21 cellular contexts compared by ENCODE assay signal in the genomic region with DNA sequence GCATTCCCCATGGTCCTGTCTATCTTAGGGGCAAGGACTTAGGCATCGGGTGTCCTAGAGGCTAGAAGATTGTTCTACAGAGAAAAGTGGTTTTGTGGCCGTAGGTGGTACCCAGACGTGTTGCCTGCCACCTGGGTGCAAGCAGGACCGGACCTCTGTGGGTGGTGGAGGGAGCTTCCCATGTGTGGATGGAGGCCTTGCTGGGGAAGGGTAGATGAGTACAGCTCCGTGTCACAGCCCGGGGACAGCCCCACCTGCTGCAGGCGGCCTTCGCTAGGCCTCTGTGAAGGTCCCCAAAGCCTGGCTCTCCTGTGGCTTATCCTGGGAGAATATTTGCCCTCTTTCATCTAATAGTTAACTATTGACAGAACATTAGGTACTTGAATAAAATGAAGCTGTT. TPM values are rescaled to one million over a fixed set of nuclear protein-coding genes. Genes with fewer than 3 reads are reported as not detected.
A peak's percentile ranks its signal among the peaks of the same experiment; 100 is the strongest.
DNase-seq lines count a peak whose midpoint lies in the region; ATAC-seq, FAIRE-seq and TF ChIP-seq lines count a peak whose summit lies in the region.
"Had no signal": no experiment of that assay in that cellular context is flagged by ENCODE, and none has a peak within 500 bp of the region (broad histone marks: within the 10 kb centered on the region; RNA-seq: fewer than 3 reads in every experiment).

No MANE protein-coding gene starts in this region.

- BruUV-seq in HepG2 (replicated peaks; lab: Mats Ljungman, UMichigan) = no TSS peak

- no peak overlapping the region for H2BK20ac ChIP-seq in H9 (ENCODE audit: low read depth, low read length, poor library complexity, severe bottlenecking)

- no peak overlapping the region for H3K23ac ChIP-seq in H9 (ENCODE audit: insufficient read length, low read depth, low read length)

- peaks cover 10% of the 10 kb centered on the region for H3F3A ChIP-seq in smooth muscle cell (ENCODE audit: low read depth)

- no peak for TF ChIP-seq RAD21 in HepG2 (CRISPR knock-in tag; IDR thresholded peaks at IDR 0.05)

- H3K56ac ChIP-seq in H9 (ENCODE audit: insufficient read length, low read depth, low read length) = no peak overlapping the region

- TF ChIP-seq EP300 in HepG2 (IDR thresholded peaks at IDR 0.05; ENCODE audit: low read depth in 2 of 2, low read length in 2 of 2) (no peak), HepG2 (CRISPR knock-in tag; IDR thresholded peaks at IDR 0.05; ENCODE audit: borderline replicate concordance) (no peak)

- POLR2A ChIA-PET in HepG2 (lab: Yijun Ruan, JAX) = interaction anchor here (1.0 kb wide), 1 partner anchor 12 kb away, joined by 4 read pairs; no protein-coding TSS in a partner anchor

- FAIRE-seq in HepG2 (lab: Jason Lieb, UNC) = peak; percentile 18
- FAIRE-seq: K562 had no signal

- H3K9me3 ChIP-seq in H9 (ENCODE audit: control insufficient read depth, low read depth, low read length) (no peaks in the 10 kb centered on the region), RWPE2 (ENCODE audit: severe bottlenecking) (no peaks in the 10 kb centered on the region), HepG2 (ENCODE audit: low read length) (no peaks in the 10 kb centered on the region), smooth muscle cell (replicated peaks; ENCODE audit: low read depth) (no peaks in the 10 kb centered on the region), psoas muscle (peaks cover 5% of the 10 kb centered on the region)
- H3K9me3 ChIP-seq: Peyer's patch had no signal

- H3K4me1 ChIP-seq in H9 (ENCODE audit: insufficient read depth, low read length) = peaks cover 2% of the 10 kb centered on the region; the same call in 1 of the 2 replicates
- H3K4me1 ChIP-seq in RWPE2 (ENCODE audit: insufficient read depth, poor library complexity, severe bottlenecking) = peaks cover 19% of the 10 kb centered on the region
- peaks cover 55% of the 10 kb centered on the region for H3K4me1 ChIP-seq in HepG2 (ENCODE audit: insufficient read depth, low read length)
- H3K4me1 ChIP-seq in smooth muscle cell (ENCODE audit: low read depth) = peaks cover 10% of the 10 kb centered on the region
- H3K4me1 ChIP-seq in psoas muscle = peaks cover 39% of the 10 kb centered on the region

- H3K9ac ChIP-seq in H9 (ENCODE audit: extremely low read depth, insufficient read length, low read length) (no peak overlapping the region), HepG2 (ENCODE audit: insufficient read depth, low read depth, low read length) (peak overlapping the region; percentile 33; the same call in 1 of the 2 replicates), smooth muscle cell (ENCODE audit: low read depth) (no peak overlapping the region)

- H3K27me3 ChIP-seq in H9 (ENCODE audit: insufficient read depth, low read length) = no peaks in the 10 kb centered on the region
- H3K27me3 ChIP-seq in RWPE2 (ENCODE audit: insufficient read depth, poor library complexity, severe bottlenecking) = no peaks in the 10 kb centered on the region
- H3K27me3 ChIP-seq in HepG2 (ENCODE audit: control insufficient read depth in 1 of 2, insufficient read depth in 2 of 2, low read length in 2 of 2) = no peaks in the 10 kb centered on the region
- H3K27me3 ChIP-seq in smooth muscle cell (ENCODE audit: low read depth) = no peaks in the 10 kb centered on the region
- H3K27me3 ChIP-seq in psoas muscle (ENCODE audit: insufficient read depth in 3 of 3, low read length in 2 of 3) = no peaks in the 10 kb centered on the region
- H3K27me3 ChIP-seq: Peyer's patch had no signal

- TF ChIP-seq CTCF in H9 (conservative IDR thresholded peaks at IDR 0.05) (no peak), RWPE2 (IDR thresholded peaks at IDR 0.05; ENCODE audit: poor library complexity, severe bottlenecking) (no peak), HepG2 (CRISPR knock-in tag; IDR thresholded peaks at IDR 0.05) (peak; percentile 31), smooth muscle cell (IDR thresholded peaks at IDR 0.05; ENCODE audit: borderline replicate concordance, insufficient read depth, poor library complexity, severe bottlenecking) (no peak), psoas muscle (IDR thresholded peaks at IDR 0.05) (no peak)

- no peak overlapping the region for H2BK5ac ChIP-seq in H9 (ENCODE audit: insufficient read length, low read length)

- no peak overlapping the region for H3T11ph ChIP-seq in H9 (ENCODE audit: low read length)

- H4K5ac ChIP-seq in H9 (ENCODE audit: insufficient read length, low read depth, low read length) = no peak overlapping the region

- no peak overlapping the region for H2BK15ac ChIP-seq in H9 (ENCODE audit: low read depth, low read length)

- H4K91ac ChIP-seq in H9 (ENCODE audit: insufficient read length, low read depth, low read length) = no peak overlapping the region

- H3K79me1 ChIP-seq in H9 (ENCODE audit: insufficient read depth, low read depth, low read length, poor library complexity, severe bottlenecking) = no peaks in the 10 kb centered on the region

- H3K79me2 ChIP-seq in H9 (ENCODE audit: insufficient read depth, low read length) (no peaks in the 10 kb centered on the region), HepG2 (ENCODE audit: insufficient read depth, low read length) (peaks cover 35% of the 10 kb centered on the region), smooth muscle cell (ENCODE audit: low read depth) (peaks cover 73% of the 10 kb centered on the region)

- H3K27me3 Mint-ChIP-seq in H9 (ENCODE audit: low read depth) = no peaks in the 10 kb centered on the region
- H3K27me3 Mint-ChIP-seq in activated naive CD4-positive, alpha-beta T cell treated with anti-CD3 and anti-CD28 coated beads for 36 hours (ENCODE audit: low read depth) = peaks cover 3% of the 10 kb centered on the region

- CTCF ChIA-PET in HepG2 (lab: Yijun Ruan, JAX; ENCODE audit: low intra/inter-chr PET ratio, low total read pairs) = no interaction called here
- CTCF ChIA-PET in activated naive CD4-positive, alpha-beta T cell treated with anti-CD3 and anti-CD28 coated beads for 36 hours (lab: Charles Lee) = no interaction called here

- H4K20me1 ChIP-seq in H9 (ENCODE audit: control insufficient read depth, insufficient read depth, insufficient read length) (no peaks in the 10 kb centered on the region), HepG2 (ENCODE audit: insufficient read depth, low read length) (no peaks in the 10 kb centered on the region), smooth muscle cell (ENCODE audit: low read depth) (peaks cover 89% of the 10 kb centered on the region)

- H3K4me1 Mint-ChIP-seq in H9 = peaks cover 21 to 25% of the 10 kb centered on the region in 2 experiments
- H3K4me1 Mint-ChIP-seq in activated naive CD4-positive, alpha-beta T cell treated with anti-CD3 and anti-CD28 coated beads for 36 hours (ENCODE audit: low read depth) = no peaks in the 10 kb centered on the region

- intact Hi-C loops in HepG2 (cut with micrococcal nuclease; ENCODE audit: unreplicated experiment) = no loop called here
- intact Hi-C loops in activated naive CD4-positive, alpha-beta T cell treated with anti-CD3 and anti-CD28 coated beads for 36 hours (cut with micrococcal nuclease) = no loop called here
- intact Hi-C loops in psoas muscle (cut with DNase I) = no loop called here

- H3K14ac ChIP-seq in H9 (ENCODE audit: insufficient read depth, low read length) = no peak overlapping the region

- no peak overlapping the region for H2BK120ac ChIP-seq in H9 (ENCODE audit: low read depth, low read length, poor library complexity, severe bottlenecking)

- WGBS in H9 (ENCODE audit: extremely low coverage, insufficient read length, low lambda C conversion rate) = no CpG with 5 or more reads among the region's 8 CpGs
- WGBS in HepG2 (ENCODE audit: low lambda C conversion rate) = 53% methylated on average over 7 of the region's 8 CpGs
- 96% methylated on average over 8 of the region's 8 CpGs for WGBS in smooth muscle cell (ENCODE audit: low lambda C conversion rate)
- 86 to 92% (median 87%) methylated on average over 8 of the region's 8 CpGs for WGBS in psoas muscle, 3 donors

- DNase-seq in H9 (no peak), RWPE2 (ENCODE audit: low spot score) (no peak), HepG2 (ENCODE audit: low spot score) (no peak), smooth muscle cell (lab: John Stamatoyannopoulos, UW; ENCODE audit: unreplicated experiment) (no peak), psoas muscle (no peak), cerebellar cortex (ENCODE audit: low spot score) (no peak)
- no peak for DNase-seq in activated naive CD4-positive, alpha-beta T cell treated with anti-CD3 and anti-CD28 coated beads for 36 hours
- DNase-seq: ACHN; COR-L47; DMS 273 treated with DMSO at 0.1 percent for 48 hours; DND-41; HCEC 1CT; NCI-H1105 treated with DMSO at 0.1 percent for 48 hours; NCI-H1694; NCI-H2081 treated with DMSO at 0.1 percent for 48 hours; NK-92 treated with Interleukin-12 subunit alpha and Interleukin-12 subunit beta, amount 100 ng/mL, for 24 hours; Peyer's patch; Right ventricle myocardium superior had no signal

- H3K23me2 ChIP-seq in H9 (ENCODE audit: insufficient read length, low read depth, low read length, poor library complexity, severe bottlenecking) = no peaks in the 10 kb centered on the region

- no peak overlapping the region for H3K4me2 ChIP-seq in H9 (ENCODE audit: insufficient read depth, insufficient read length, low read length)
- peak overlapping the region; percentile 16 for H3K4me2 ChIP-seq in HepG2 (ENCODE audit: low read depth, low read length)
- no peak overlapping the region for H3K4me2 ChIP-seq in smooth muscle cell

- in situ Hi-C loops in HepG2 (cut with HindIII; ENCODE audit: extremely low pct_ligation_motif_present, low pct_unique_long_range_greater_than_20kb) = no loop called here

- TF ChIP-seq POLR2A in HepG2 (IDR thresholded peaks at IDR 0.05; ENCODE audit: insufficient read depth in 1 of 2, low read depth in 2 of 2, low read length in 2 of 2) = no peak

- H4K8ac ChIP-seq in H9 (replicated peaks; ENCODE audit: insufficient read length, low read depth, low read length) = no peak overlapping the region

- no peak overlapping the region for H2AFZ ChIP-seq in H9 (ENCODE audit: low read length)
- no peak overlapping the region for H2AFZ ChIP-seq in HepG2 (ENCODE audit: low read length)
- H2AFZ ChIP-seq in smooth muscle cell (ENCODE audit: low read depth) = no peak overlapping the region

- no peak overlapping the region for H2AK5ac ChIP-seq in H9 (ENCODE audit: insufficient read length, low read length)

- H3K9me3 Mint-ChIP-seq in H9 = peaks cover 13 to 15% of the 10 kb centered on the region in 2 experiments; a peak in 4 of 5 replicates
- H3K9me3 Mint-ChIP-seq in activated naive CD4-positive, alpha-beta T cell treated with anti-CD3 and anti-CD28 coated beads for 36 hours = peaks cover 1% of the 10 kb centered on the region

- peaks cover 9 to 15% (median 13%) of the 10 kb centered on the region in 3 experiments for H3K36me3 Mint-ChIP-seq in H9 (ENCODE audit: insufficient read depth in 1 of 3, low read depth in 3 of 3)
- no peaks in the 10 kb centered on the region for H3K36me3 Mint-ChIP-seq in activated naive CD4-positive, alpha-beta T cell treated with anti-CD3 and anti-CD28 coated beads for 36 hours (ENCODE audit: low read depth)

- peak overlapping the region; percentile 18 to 79 (median 72); a peak in 2 of 7 replicates for H3K27ac Mint-ChIP-seq in H9
- no peak overlapping the region for H3K27ac Mint-ChIP-seq in activated naive CD4-positive, alpha-beta T cell treated with anti-CD3 and anti-CD28 coated beads for 36 hours

- no peak for ATAC-seq in RWPE2 (ENCODE audit: low read depth)
- ATAC-seq in HepG2 = peak; percentile 91
- ATAC-seq in HG02678 (IDR thresholded peaks at IDR 0.05; ENCODE audit: unreplicated experiment) = no peak
- ATAC-seq in psoas muscle = no peak
- ATAC-seq: K562 had no signal

- no peak overlapping the region for H3K4ac ChIP-seq in H9 (ENCODE audit: low read depth, low read length)

- no peak overlapping the region for H2BK12ac ChIP-seq in H9 (ENCODE audit: insufficient read length, low read depth, low read length)

- H3K27ac ChIP-seq in H9 (ENCODE audit: insufficient read length, low read depth, low read length) (no peak overlapping the region), RWPE2 (ENCODE audit: poor library complexity, severe bottlenecking) (peak overlapping the region; percentile 18), HepG2 (ENCODE audit: extremely low read length, insufficient read depth, low read length) (no peak overlapping the region), smooth muscle cell (ENCODE audit: low read depth) (peak overlapping the region; percentile 64), psoas muscle (no peak overlapping the region)
- H3K27ac ChIP-seq: Peyer's patch had no signal

- no peak overlapping the region for H3K4me3 ChIP-seq in RWPE2 (ENCODE audit: severe bottlenecking)
- H3K4me3 ChIP-seq in HepG2 (replicated peaks in 1 of 3; ENCODE audit: insufficient read depth in 1 of 3, low read depth in 2 of 3, low read length in 3 of 3) = no peak overlapping the region
- H3K4me3 ChIP-seq in smooth muscle cell = no peak overlapping the region
- no peak overlapping the region for H3K4me3 ChIP-seq in psoas muscle
- H3K4me3 ChIP-seq: K562, Peyer's patch had no signal

- H3K18ac ChIP-seq in H9 (ENCODE audit: insufficient read length, low read depth, low read length) = no peak overlapping the region

- H3K4me3 Mint-ChIP-seq in H9 = no peak overlapping the region
- H3K4me3 Mint-ChIP-seq in activated naive CD4-positive, alpha-beta T cell treated with anti-CD3 and anti-CD28 coated beads for 36 hours = no peak overlapping the region
- H3K4me3 Mint-ChIP-seq: CD14-positive monocyte had no signal

- H3K36me3 ChIP-seq in RWPE2 (ENCODE audit: low read depth) (no peaks in the 10 kb centered on the region), HepG2 (replicated peaks in 1 of 2; ENCODE audit: control insufficient read depth in 1 of 2, insufficient read depth in 2 of 2, low read length in 2 of 2) (0 out of 5 replicates have a peak, but pooled peaks cover 0 to 3% of the 10 kb centered on the region in 2 experiments), smooth muscle cell (ENCODE audit: low read depth) (peaks cover 4% of the 10 kb centered on the region), psoas muscle (ENCODE audit: insufficient read depth in 1 of 2, low read depth in 1 of 2) (no peaks in the 10 kb centered on the region)
- H3K36me3 ChIP-seq: Peyer's patch had no signal

RNA-seq across cellular contexts. Expression of gene CTIF, which starts 25.3 kb away (rescaled TPM):
- 14.4 and 15.8 TPM in 2 replicates for total RNA-seq in H9 (2021)
- total RNA-seq in HepG2 (2016; rRNA removed; fragmentation: Illumina TruSeq; extraction: Trizol) = 13.1 and 18.2 TPM in 2 replicates
- 4.1 and 4.9 TPM in 2 replicates for total RNA-seq in HepG2 (2016; cell fraction: cytosol; rRNA removed; fragmentation: Illumina TruSeq; extraction: Trizol; ENCODE audit: low read depth)
- total RNA-seq in HepG2 (2016; cell fraction: insoluble cytoplasmic fraction; rRNA removed; fragmentation: Illumina TruSeq; extraction: Trizol) = 10.5 and 19.8 TPM in 2 replicates
- total RNA-seq in HepG2 (2016; cell fraction: membrane; rRNA removed; fragmentation: Illumina TruSeq; extraction: Trizol) = 7.0 and 7.8 TPM in 2 replicates
- 22.7 and 28.6 TPM in 2 replicates for total RNA-seq in HepG2 (2016; cell fraction: nucleus; rRNA removed; fragmentation: Illumina TruSeq; extraction: Trizol)
- polyA plus RNA-seq in HepG2 (2011; rRNA removed) = 22.1 and 28.0 TPM in 2 replicates
- 5.6 and 9.5 TPM in 2 replicates for polyA plus RNA-seq in HepG2 (2011; cell fraction: cytosol; rRNA removed)
- 92.5 and 147 TPM in 2 replicates for polyA plus RNA-seq in HepG2 (2011; cell fraction: nucleus; rRNA removed)
- 14.2 and 17.3 TPM in 2 replicates for polyA plus RNA-seq in HepG2 (2012)
- 2.1 and 2.2 TPM in 2 replicates for polyA plus RNA-seq in HepG2 (2016; cell fraction: cytosol; fragmentation: Illumina TruSeq; extraction: Trizol; ENCODE audit: low read depth)
- 12.5 and 14.6 TPM in 2 replicates for polyA plus RNA-seq in HepG2 (2016; cell fraction: insoluble cytoplasmic fraction; fragmentation: Illumina TruSeq; extraction: Trizol; ENCODE audit: low read depth)
- polyA plus RNA-seq in HepG2 (2016; cell fraction: membrane; fragmentation: Illumina TruSeq; extraction: Trizol; ENCODE audit: low read depth) = 6.0 and 6.2 TPM in 2 replicates
- polyA plus RNA-seq in HepG2 (2016; cell fraction: nucleus; fragmentation: Illumina TruSeq; extraction: Trizol; ENCODE audit: insufficient read depth, low read depth) = 62.2 and 63.8 TPM in 2 replicates
- 14.1 and 41.2 TPM in 2 replicates for polyA minus RNA-seq in HepG2 (2011; rRNA and poly(A)+ RNA removed; ENCODE audit: low replicate concordance)
- 7.6 and 10.5 TPM in 2 replicates for polyA minus RNA-seq in HepG2 (2011; cell fraction: cytosol; rRNA and poly(A)+ RNA removed)
- 27.8 and 33.2 TPM in 2 replicates for polyA minus RNA-seq in HepG2 (2011; cell fraction: nucleus; rRNA and poly(A)+ RNA removed)
- 25.3 and 26.0 TPM in 2 replicates for total RNA-seq in smooth muscle cell
- 22.2 and 30.9 TPM in 2 replicates for polyA plus RNA-seq in smooth muscle cell
- total RNA-seq in activated naive CD4-positive, alpha-beta T cell treated with anti-CD3 and anti-CD28 coated beads for 36 hours = 1 to 10 TPM; 3.6 to 4.1 TPM
- total RNA-seq in psoas muscle = 10 to 100 TPM; 25.4 to 40.5 (median 29.7) TPM
- polyA plus RNA-seq in psoas muscle = 10 to 100 TPM; 11.3 to 26.9 (median 11.9) TPM

Comparison
In these comparisons a context has a peak if more than half of its experiments do, and no peak if none do; other contexts are left out.
1. H3K27ac ChIP-seq: peak in RWPE2 (single experiment) and smooth muscle cell (single experiment); none in H9 (single experiment), HepG2 (single experiment) and psoas muscle (single experiment).